ENCODE assay signal across 7 cellular contexts in genomic region chr1:184222561-184223157, GRCh38.
DNase-seq lines count a peak whose midpoint lies in the region; ATAC-seq, FAIRE-seq and TF ChIP-seq lines count a peak whose summit lies in the region.

No MANE protein-coding gene starts in this region.

- TF ChIP-seq POLR2A in breast epithelium (IDR thresholded peaks at IDR 0.05): no peak

- DNase-seq in GDM1 (lab: John Stamatoyannopoulos, UW): peak; percentile 30
- peak; percentile 46 for DNase-seq in LHCN-M2 (ENCODE audit: low read depth)
- DNase-seq in T-helper 1 cell: peak in 3 of 5 donors; percentile 16 to 29 (median 23)
- DNase-seq in breast epithelium (ENCODE audit: low spot score in 2 of 2): no peak
- DNase-seq in kidney: no peak
- DNase-seq in stimulated activated CD4-positive, alpha-beta T cell treated with anti-CD3 and anti-CD28 coated beads, Interleukin-1b, Interleukin-23, amount 100 ng/mL, for 4 hours (ENCODE audit: low read depth in 2 of 2): peak; percentile 13 to 28

- H3K36me3 ChIP-seq in breast epithelium (no peaks in the 10 kb centered on the region), kidney (ENCODE audit: control insufficient read depth in 1 of 2, insufficient read depth in 2 of 2, low read length in 2 of 2) (no peaks in the 10 kb centered on the region)

- no peaks in the 10 kb centered on the region for H3K4me1 ChIP-seq in breast epithelium
- H3K4me1 ChIP-seq in kidney (ENCODE audit: control insufficient read depth in 1 of 2, insufficient read depth in 1 of 2, low read depth in 1 of 2, low read length in 2 of 2): no peaks in the 10 kb centered on the region

- H3K9me3 ChIP-seq in breast epithelium (no peaks in the 10 kb centered on the region), kidney (ENCODE audit: control insufficient read depth in 1 of 2, low read length in 2 of 2) (no peaks in the 10 kb centered on the region)

- FAIRE-seq in kidney (lab: Jason Lieb, UNC): no peak

- no peak for ATAC-seq in HG03565 (IDR thresholded peaks at IDR 0.05; ENCODE audit: unreplicated experiment)

- TF ChIP-seq CTCF in breast epithelium (IDR thresholded peaks at IDR 0.05): peak; percentile 89 to 99 (median 93)
- TF ChIP-seq CTCF in kidney (IDR thresholded peaks at IDR 0.05; ENCODE audit: borderline replicate concordance, extremely low read depth, insufficient read depth): peak; percentile 97

- no peaks in the 10 kb centered on the region for H3K27me3 ChIP-seq in breast epithelium

- H3K4me3 ChIP-seq in breast epithelium (peak overlapping the region; percentile 22 to 27 (median 24)), kidney (ENCODE audit: low read length in 2 of 2) (peak overlapping the region; percentile 42 to 46)

- peak overlapping the region; percentile 22 to 50 for H3K27ac ChIP-seq in breast epithelium
- no peak overlapping the region for H3K27ac ChIP-seq in kidney (ENCODE audit: low read depth in 2 of 2, low read length in 2 of 2)

- intact Hi-C loops in breast epithelium (cut with DNase I; ENCODE audit: low total_unique reads) (no loop called here), kidney (cut with DNase I) (loop anchor here (10.0 kb wide), 1 partner anchor 138 kb away; no protein-coding TSS in a partner anchor)

- H3K9ac ChIP-seq in kidney (ENCODE audit: low read length in 2 of 2): peak overlapping the region in 1 of 2 donors; percentile 31

Comparison
In these comparisons a context has a peak if more than half of its experiments do, and no peak if none do; other contexts are left out.
1. DNase-seq: peak in GDM1 (single experiment), LHCN-M2 (single experiment), T-helper 1 cell (3 of 5) and stimulated activated CD4-positive, alpha-beta T cell treated with anti-CD3 and anti-CD28 coated beads, Interleukin-1b, Interleukin-23, amount 100 ng/mL, for 4 hours (2 of 2); none in breast epithelium (0 of 2) and kidney (single experiment).
2. H3K27ac ChIP-seq: peak in breast epithelium (2 of 2); none in kidney (0 of 2).